Comparison of ENCODE assay signal across 24 cellular contexts in genomic region chr3:162147996-162148395, GRCh38.
"Had no signal": no experiment of that assay in that cellular context is flagged by ENCODE, and none has a peak within 500 bp of the region (broad histone marks: within the 10 kb centered on the region; RNA-seq: fewer than 3 reads in every experiment).

No MANE protein-coding gene starts in this region.

- H3K9me3 ChIP-seq: left lung, lower lobe of right lung, pancreas, prostate gland, suprapubic skin, thoracic aorta, tibial artery, upper lobe of right lung had no signal

- H3K4me3 ChIP-seq: left lung, lower lobe of right lung, pancreas, prostate gland, skin epidermis, suprapubic skin, thoracic aorta, tibial artery, upper lobe of right lung had no signal

- DNase-seq: hypothalamus; immature natural killer cell; kidney; left colon; left lung; lower lobe of right lung; mammary epithelial cell; mesenchymal stem cell; naive thymus-derived CD8-positive, alpha-beta T cell; pancreas; posterior cingulate gyrus; retina; right cardiac atrium; stimulated activated CD4-positive, alpha-beta T cell treated with anti-CD3 and anti-CD28 coated beads, Interleukin-4, amount 100 ng/mL, for 24 hours; stimulated activated naive CD4-positive, alpha-beta T cell; tibial artery; trophoblast cell; upper lobe of right lung had no signal

- H3K27me3 ChIP-seq: left lung, suprapubic skin, tibial artery, upper lobe of right lung had no signal

- H3K4me1 ChIP-seq: left lung, lower lobe of right lung, pancreas, prostate gland, suprapubic skin, tibial artery, upper lobe of right lung had no signal

- H3K36me3 ChIP-seq: left lung, lower lobe of right lung, pancreas, prostate gland, suprapubic skin, thoracic aorta, tibial artery, upper lobe of right lung had no signal

- ATAC-seq: left colon; left lung; lower lobe of right lung; naive thymus-derived CD8-positive, alpha-beta T cell; pancreas; right cardiac atrium; sciatic nerve; stimulated activated effector memory CD8-positive, alpha-beta T cell treated with anti-CD3 and anti-CD28 coated beads, Interleukin-12 subunit alpha, Interleukin-12 subunit beta, amount 100 ng/mL, for 72 hours; upper lobe of right lung had no signal

- H3K27ac ChIP-seq: left lung, lower lobe of right lung, pancreas, prostate gland, skin epidermis, suprapubic skin, thoracic aorta, tibial artery, upper lobe of right lung had no signal
